Comparison of ENCODE assay signal across 25 cellular contexts in genomic region chr3:119276657-119277056, GRCh38. TPM values are rescaled to one million over a fixed set of nuclear protein-coding genes. Genes with fewer than 3 reads are reported as not detected.
"Had no signal": no experiment of that assay in that cellular context is flagged by ENCODE, and none has a peak within 500 bp of the region (broad histone marks: within the 10 kb centered on the region; RNA-seq: fewer than 3 reads in every experiment).

No MANE protein-coding gene starts in this region.

- H3K4me1 Mint-ChIP-seq: naive B cell had no signal

- FAIRE-seq: bronchial epithelial cell, frontal cortex, islet of Langerhans, TTC549 had no signal

- DNase-seq: activated CD4-positive, alpha-beta T cell treated with anti-CD3 and anti-CD28 coated beads for 1 hour; activated CD4-positive, alpha-beta T cell treated with anti-CD3 and anti-CD28 coated beads, Interleukin-2, amount 10 ng/mL, durations not matched to agents 7 days and 5 days; activated CD8-positive, alpha-beta T cell treated with anti-CD3 and anti-CD28 coated beads for 36 hours; activated gamma-delta T cell treated with Interleukin-2 at 50 U/mL for 16 hours; activated naive CD4-positive, alpha-beta T cell treated with anti-CD3 and anti-CD28 coated beads, Interleukin-2, amount 50 U/mL, for 16 hours; activated T-cell treated with anti-CD3 and anti-CD28 coated beads, Interleukin-2, amount 50 U/mL, for 4 hours; colonic mucosa; effector memory CD8-positive, alpha-beta T cell; left ventricle myocardium superior; naive B cell; occipital lobe; stimulated activated CD4-positive, alpha-beta T cell treated with anti-CD3 and anti-CD28 coated beads, Interleukin-15, amount 100 ng/mL, for 24 hours; stimulated activated CD4-positive, alpha-beta T cell treated with anti-CD3 and anti-CD28 coated beads, Interleukin-2, amount 100 ng/mL, for 24 hours; stimulated activated naive B cell treated with anti-CD40 and anti-IgM and Interleukin-4, amounts not matched to agents 10 μg/mL and 1 μg/mL and 100 μg/mL, for 72 hours; T-helper 9 cell; tibial artery; WERI-Rb-1 had no signal

- H3K27me3 Mint-ChIP-seq: activated CD8-positive, alpha-beta T cell treated with anti-CD3 and anti-CD28 coated beads for 36 hours; activated T-helper 17 cell treated with anti-CD3 and anti-CD28 coated beads, Interleukin-2, amount 50 U/mL, for 72 hours; effector memory CD8-positive, alpha-beta T cell; naive B cell; stimulated activated naive B cell treated with anti-CD40 and anti-IgM and Interleukin-4, amounts not matched to agents 10 μg/mL and 1 μg/mL and 100 μg/mL, for 72 hours had no signal

- H3K9me3 ChIP-seq: colonic mucosa, right atrium auricular region, suprapubic skin, tibial artery had no signal

- H3K36me3 ChIP-seq: colonic mucosa, right atrium auricular region, suprapubic skin, tibial artery, WERI-Rb-1 had no signal

- H3K27ac Mint-ChIP-seq: activated CD4-positive, alpha-beta T cell treated with anti-CD3 and anti-CD28 coated beads, Interleukin-2, amount 10 ng/mL, durations not matched to agents 7 days and 5 days; activated CD8-positive, alpha-beta T cell treated with anti-CD3 and anti-CD28 coated beads for 36 hours; activated T-helper 17 cell treated with anti-CD3 and anti-CD28 coated beads, Interleukin-2, amount 50 U/mL, for 72 hours; effector memory CD8-positive, alpha-beta T cell; naive B cell; stimulated activated naive B cell treated with anti-CD40 and anti-IgM and Interleukin-4, amounts not matched to agents 10 μg/mL and 1 μg/mL and 100 μg/mL, for 72 hours had no signal

- H3K4me3 ChIP-seq: colonic mucosa, right atrium auricular region, suprapubic skin, tibial artery had no signal

- H3K27ac ChIP-seq: colonic mucosa, right atrium auricular region, suprapubic skin, tibial artery, WERI-Rb-1 had no signal

- H3K4me3 Mint-ChIP-seq: activated CD4-positive, alpha-beta T cell treated with anti-CD3 and anti-CD28 coated beads, Interleukin-2, amount 10 ng/mL, durations not matched to agents 7 days and 5 days; activated CD8-positive, alpha-beta T cell treated with anti-CD3 and anti-CD28 coated beads for 36 hours; activated T-cell treated with anti-CD3 and anti-CD28 coated beads, Interleukin-2, amount 50 U/mL, for 4 hours; activated T-helper 17 cell treated with anti-CD3 and anti-CD28 coated beads, Interleukin-2, amount 50 U/mL, for 72 hours; effector memory CD8-positive, alpha-beta T cell; naive B cell; stimulated activated naive B cell treated with anti-CD40 and anti-IgM and Interleukin-4, amounts not matched to agents 10 μg/mL and 1 μg/mL and 100 μg/mL, for 72 hours had no signal

- H3K4me1 ChIP-seq: colonic mucosa had no signal

- ATAC-seq: activated CD8-positive, alpha-beta T cell treated with anti-CD3 and anti-CD28 coated beads for 36 hours; activated T-cell treated with anti-CD3 and anti-CD28 coated beads, Interleukin-2, amount 50 U/mL, for 4 hours; activated T-helper 17 cell treated with anti-CD3 and anti-CD28 coated beads, Interleukin-2, amount 50 U/mL, for 72 hours; effector memory CD8-positive, alpha-beta T cell; left ventricle myocardium superior; stimulated activated naive B cell treated with anti-CD40 and anti-IgM and Interleukin-4, amounts not matched to agents 10 μg/mL and 1 μg/mL and 100 μg/mL, for 72 hours had no signal

- H3K27me3 ChIP-seq: colonic mucosa, right atrium auricular region, suprapubic skin, tibial artery had no signal

RNA-seq across cellular contexts. Expression of gene ARHGAP31, which starts 17.5 kb away (rescaled TPM):
- polyA plus RNA-seq: neural cell had no signal
